ENCODE assay signal across 24 cellular contexts in genomic region chr2:150578481-150578880, GRCh38.
DNase-seq lines count a peak whose midpoint lies in the region; ATAC-seq, FAIRE-seq and TF ChIP-seq lines count a peak whose summit lies in the region.
"Had no signal": no experiment of that assay in that cellular context is flagged by ENCODE, and none has a peak within 500 bp of the region (broad histone marks: within the 10 kb centered on the region; RNA-seq: fewer than 3 reads in every experiment).

No MANE protein-coding gene starts in this region.

- H3K18ac ChIP-seq in mesendoderm (ENCODE audit: low read length) = no peak overlapping the region

- H3K9me3 ChIP-seq in A549 (peaks cover 22% of the 10 kb centered on the region), DND-41 (ENCODE audit: insufficient read depth, low read length, severe bottlenecking) (peaks cover 29% of the 10 kb centered on the region), K562 (replicated peaks; ENCODE audit: control insufficient read depth, insufficient read depth, low read depth, low read length) (no peaks in the 10 kb centered on the region; the same call in 1 of the 2 replicates), aorta (ENCODE audit: control insufficient read depth, low read length) (peaks cover 6% of the 10 kb centered on the region)

- H2BK5ac ChIP-seq in mesendoderm (ENCODE audit: low read length) = no peak overlapping the region

- no peak overlapping the region for H4K5ac ChIP-seq in mesendoderm (ENCODE audit: low read length)

- no peak overlapping the region for H3K27ac ChIP-seq in A549
- H3K27ac ChIP-seq in DND-41 (ENCODE audit: low read length) = no peak overlapping the region
- no peak overlapping the region for H3K27ac ChIP-seq in K562 (ENCODE audit: extremely low read depth, low read depth, low read length)
- no peak overlapping the region for H3K27ac ChIP-seq in mesendoderm (ENCODE audit: low read depth, low read length)
- no peak overlapping the region for H3K27ac ChIP-seq in aorta (ENCODE audit: low read depth in 1 of 2, low read length in 2 of 2)
- H3K27ac ChIP-seq: BLaER1 treated with 17β-estradiol and CSF1 and Interleukin-3, amounts not matched to agents 10 nM and 100 nM; C4-2B had no signal

- H2AFZ ChIP-seq in DND-41 (ENCODE audit: low read depth, low read length) (no peak overlapping the region), K562 (ENCODE audit: low read depth, low read length) (no peak overlapping the region)

- no peak overlapping the region for H3K4me3 Mint-ChIP-seq in immature natural killer cell
- H3K4me3 Mint-ChIP-seq: B cell; CD4-positive, alpha-beta T cell; CD8-positive, alpha-beta T cell had no signal

- no peak for TF ChIP-seq CTCF in A549 (IDR thresholded peaks at IDR 0.05)
- no peak for TF ChIP-seq CTCF in DND-41 (IDR thresholded peaks at IDR 0.05; ENCODE audit: borderline replicate concordance, extremely low read depth, low read length, poor library complexity, severe bottlenecking)
- no peak for TF ChIP-seq CTCF in K562 (IDR thresholded peaks at IDR 0.05 in 2 of 3, conservative IDR thresholded peaks at IDR 0.05 in 1 of 3; ENCODE audit: insufficient read depth in 2 of 3, low read depth in 1 of 3, low read length in 3 of 3)

- H3K27ac Mint-ChIP-seq in immature natural killer cell = no peak overlapping the region
- H3K27ac Mint-ChIP-seq: B cell; CD4-positive, alpha-beta T cell; CD8-positive, alpha-beta T cell had no signal

- FAIRE-seq in A549 (lab: Jason Lieb, UNC) (no peak), K562 (lab: Jason Lieb, UNC) (no peak)
- FAIRE-seq: A204.1, D721Med, GM12878, GM18507 had no signal

- H3K4me2 ChIP-seq in A549 (no peak overlapping the region), DND-41 (ENCODE audit: insufficient read depth, low read length) (no peak overlapping the region), K562 (ENCODE audit: insufficient read depth, low read length) (no peak overlapping the region), mesendoderm (ENCODE audit: low read length) (no peak overlapping the region)
- H3K4me2 ChIP-seq: BLaER1 treated with 17β-estradiol and CSF1 and Interleukin-3, amounts not matched to agents 10 nM and 100 nM had no signal

- H3K4me1 Mint-ChIP-seq in immature natural killer cell = no peaks in the 10 kb centered on the region
- H3K4me1 Mint-ChIP-seq: B cell had no signal

- DNase-seq in A549 (ENCODE audit: low read depth in 1 of 2, low spot score in 1 of 2) (no peak), DND-41 (peak; percentile 9), K562 (ENCODE audit: extremely low read depth in 1 of 4, low spot score in 3 of 4) (peak in 1 of 4 experiments; percentile 4), mesendoderm (peak; percentile 3), SKM-1 treated with dmso at 0.1 percent for 144 hours (lab: John Stamatoyannopoulos, UW; ENCODE audit: unreplicated experiment) (no peak), aorta (no peak), immature natural killer cell (no peak)
- DNase-seq: 8988T; AML-193; Caco-2; Calu3; CD4-positive, alpha-beta T cell; CD8-positive, alpha-beta T cell; DMS79 treated with DMSO at 0.1 percent for 48 hours; EL; GDM1 had no signal

- H3K36me3 Mint-ChIP-seq in immature natural killer cell = peaks cover 0 to 7% (median 5%) of the 10 kb centered on the region in 3 donors
- H3K36me3 Mint-ChIP-seq: CD8-positive, alpha-beta T cell had no signal

- H3K4me3 ChIP-seq in A549 (no peak overlapping the region), DND-41 (ENCODE audit: low read depth in 1 of 2, low read length in 2 of 2) (no peak overlapping the region), K562 (no peak overlapping the region), mesendoderm (ENCODE audit: low read length) (no peak overlapping the region), aorta (ENCODE audit: low read length in 2 of 2) (no peak overlapping the region)
- H3K4me3 ChIP-seq: BLaER1 treated with 17β-estradiol and CSF1 and Interleukin-3, amounts not matched to agents 10 nM and 100 nM; GM12878 had no signal

- no TSS peak for BruUV-seq in K562 (replicated peaks; lab: Mats Ljungman, UMichigan)

- no peak overlapping the region for H2AK5ac ChIP-seq in mesendoderm (ENCODE audit: low read length)

- H3K36me3 ChIP-seq in DND-41 (ENCODE audit: insufficient read depth, low read length) = 0 out of 2 replicates have a peak, but pooled peaks cover 5% of the 10 kb centered on the region
- H3K36me3 ChIP-seq in K562 (ENCODE audit: control insufficient read depth, insufficient read depth, low read length) = no peaks in the 10 kb centered on the region
- H3K36me3 ChIP-seq in mesendoderm (ENCODE audit: control insufficient read depth, insufficient read depth, low read length) = no peaks in the 10 kb centered on the region
- H3K36me3 ChIP-seq in aorta (ENCODE audit: control insufficient read depth in 1 of 2, insufficient read depth in 2 of 2, low read length in 1 of 2) = no peaks in the 10 kb centered on the region

- TF ChIP-seq RAD21 in A549 (conservative IDR thresholded peaks at IDR 0.05 in 1 of 2, IDR thresholded peaks at IDR 0.05 in 1 of 2) = no peak
- no peak for TF ChIP-seq RAD21 in K562 (CRISPR knock-in tag; conservative IDR thresholded peaks at IDR 0.05 in 1 of 2, IDR thresholded peaks at IDR 0.05 in 1 of 2)

- H3K9me1 ChIP-seq in K562 (ENCODE audit: control insufficient read depth, insufficient read depth, low read length) = no peaks in the 10 kb centered on the region

- TF ChIP-seq POLR2A in A549 (IDR thresholded peaks at IDR 0.05; ENCODE audit: low read length) (no peak), K562 (conservative IDR thresholded peaks at IDR 0.05) (no peak)

- no peak overlapping the region for H4K8ac ChIP-seq in mesendoderm (ENCODE audit: low read depth, low read length)

- H3K4me1 ChIP-seq in A549 (no peaks in the 10 kb centered on the region), DND-41 (ENCODE audit: insufficient read depth, low read length) (no peaks in the 10 kb centered on the region), K562 (replicated peaks in 1 of 2; ENCODE audit: control insufficient read depth in 2 of 2, insufficient read depth in 2 of 2, low read length in 2 of 2) (no peaks in the 10 kb centered on the region), mesendoderm (ENCODE audit: control insufficient read depth, low read depth, low read length) (no peaks in the 10 kb centered on the region), aorta (ENCODE audit: control insufficient read depth in 1 of 2, insufficient read depth in 2 of 2, low read length in 2 of 2) (no peaks in the 10 kb centered on the region)
- H3K4me1 ChIP-seq: BLaER1 treated with 17β-estradiol and CSF1 and Interleukin-3, amounts not matched to agents 10 nM and 100 nM; Caco-2 had no signal

- no peaks in the 10 kb centered on the region for H3K27me3 ChIP-seq in DND-41 (ENCODE audit: insufficient read depth, low read length, poor library complexity)
- no peaks in the 10 kb centered on the region for H3K27me3 ChIP-seq in K562 (ENCODE audit: control insufficient read depth in 2 of 2, insufficient read depth in 2 of 2, low read length in 2 of 2)
- no peaks in the 10 kb centered on the region for H3K27me3 ChIP-seq in mesendoderm (ENCODE audit: insufficient read depth, low read length, poor library complexity)
- H3K27me3 ChIP-seq in aorta (ENCODE audit: control insufficient read depth in 1 of 2, insufficient read depth in 2 of 2, low read length in 1 of 2) = no peaks in the 10 kb centered on the region
- H3K27me3 ChIP-seq: BLaER1 treated with 17β-estradiol and CSF1 and Interleukin-3, amounts not matched to agents 10 nM and 100 nM had no signal

- no peaks in the 10 kb centered on the region for H3K27me3 Mint-ChIP-seq in immature natural killer cell (ENCODE audit: low read depth in 3 of 3)
- H3K27me3 Mint-ChIP-seq: B cell; CD4-positive, alpha-beta T cell had no signal

- H4K20me1 ChIP-seq in DND-41 (ENCODE audit: insufficient read depth, low read length) (no peaks in the 10 kb centered on the region), K562 (replicated peaks; ENCODE audit: control insufficient read depth, insufficient read depth, low read length) (no peaks in the 10 kb centered on the region)
- H4K20me1 ChIP-seq: BLaER1 treated with 17β-estradiol and CSF1 and Interleukin-3, amounts not matched to agents 10 nM and 100 nM had no signal

- H3K9me3 Mint-ChIP-seq in immature natural killer cell = peaks cover 14 to 26% (median 18%) of the 10 kb centered on the region in 6 donors

- TF ChIP-seq EP300 in A549 (IDR thresholded peaks at IDR 0.05) (no peak), K562 (IDR thresholded peaks at IDR 0.05; ENCODE audit: low read length) (no peak)

- in situ Hi-C loops in K562 (cut with MboI) = no loop called here

- no peak overlapping the region for H3K4ac ChIP-seq in mesendoderm (ENCODE audit: low read depth, low read length)

- no peak overlapping the region for H2BK120ac ChIP-seq in mesendoderm (ENCODE audit: low read depth, low read length)

- 72% methylated on average over 2 of the region's 2 CpGs for WGBS in A549 (ENCODE audit: missing lambda C conversion rate)
- WGBS in K562 (ENCODE audit: insufficient coverage, low coverage, missing lambda C conversion rate) = 3% methylated on average over 2 of the region's 2 CpGs
- no CpG with 5 or more reads among the region's 2 CpGs for WGBS in mesendoderm (ENCODE audit: extremely low coverage, insufficient coverage, low lambda C conversion rate)
- 93 to 96% methylated on average over 2 of the region's 2 CpGs for WGBS in aorta, 2 donors

- no peak overlapping the region for H3K23ac ChIP-seq in mesendoderm (ENCODE audit: low read length)

- intact Hi-C loops in K562 (cut with micrococcal nuclease) (no loop called here), aorta (cut with DNase I) (no loop called here)

- POLR2A ChIA-PET in A549 (lab: Yijun Ruan, JAX) = no interaction called here
- POLR2A ChIA-PET in K562 (lab: Yijun Ruan, JAX) = no interaction called here

- H3K9ac ChIP-seq in DND-41 (ENCODE audit: low read depth, low read length) (no peak overlapping the region), K562 (ENCODE audit: insufficient read depth in 1 of 2, low read depth in 2 of 2, low read length in 2 of 2) (no peak overlapping the region), mesendoderm (ENCODE audit: low read length) (no peak overlapping the region)
- H3K9ac ChIP-seq: BLaER1 treated with 17β-estradiol and CSF1 and Interleukin-3, amounts not matched to agents 10 nM and 100 nM had no signal

- H3K79me2 ChIP-seq in DND-41 (ENCODE audit: insufficient read depth, low read length) (no peaks in the 10 kb centered on the region), K562 (ENCODE audit: control insufficient read depth, insufficient read depth, low read length) (no peaks in the 10 kb centered on the region), mesendoderm (ENCODE audit: control insufficient read depth, insufficient read depth, low read length) (no peaks in the 10 kb centered on the region)

- no peak overlapping the region for H2BK15ac ChIP-seq in mesendoderm (replicated peaks; ENCODE audit: low read depth)

- no peak for ATAC-seq in A549
- no peak for ATAC-seq in DND-41 (ENCODE audit: insufficient read depth, low read depth)
- ATAC-seq in K562 = no peak
- no peak for ATAC-seq in HG03565 (IDR thresholded peaks at IDR 0.05; ENCODE audit: unreplicated experiment)
- no peak for ATAC-seq in aorta (ENCODE audit: low FRiP score)
- ATAC-seq: CD8-positive, alpha-beta T cell; GM12878 had no signal

- no peak overlapping the region for H3K56ac ChIP-seq in mesendoderm (ENCODE audit: low read length)

- H3K79me1 ChIP-seq in mesendoderm (ENCODE audit: low read length) = no peaks in the 10 kb centered on the region

- CTCF ChIA-PET in A549 (lab: Yijun Ruan, JAX) (interaction anchor here (1.0 kb wide), 1 partner anchor 32 kb away, joined by 3 read pairs; no protein-coding TSS in a partner anchor), K562 (lab: Yijun Ruan, JAX; ENCODE audit: low intra/inter-chr PET ratio) (no interaction called here)

Comparison
In these comparisons a context has a peak if more than half of its experiments do, and no peak if none do; other contexts are left out.
1. DNase-seq: peak in DND-41 (single experiment) and mesendoderm (single experiment); none in A549 (0 of 2), SKM-1 treated with dmso at 0.1 percent for 144 hours (single experiment), aorta (0 of 2) and immature natural killer cell (0 of 3).
2. Of the 35 proteins assayed by ChIP-seq in both K562 and A549: peak only in K562: none; only in A549: none; in both: ZFP36; in neither: 34.